In the genomic region with DNA sequence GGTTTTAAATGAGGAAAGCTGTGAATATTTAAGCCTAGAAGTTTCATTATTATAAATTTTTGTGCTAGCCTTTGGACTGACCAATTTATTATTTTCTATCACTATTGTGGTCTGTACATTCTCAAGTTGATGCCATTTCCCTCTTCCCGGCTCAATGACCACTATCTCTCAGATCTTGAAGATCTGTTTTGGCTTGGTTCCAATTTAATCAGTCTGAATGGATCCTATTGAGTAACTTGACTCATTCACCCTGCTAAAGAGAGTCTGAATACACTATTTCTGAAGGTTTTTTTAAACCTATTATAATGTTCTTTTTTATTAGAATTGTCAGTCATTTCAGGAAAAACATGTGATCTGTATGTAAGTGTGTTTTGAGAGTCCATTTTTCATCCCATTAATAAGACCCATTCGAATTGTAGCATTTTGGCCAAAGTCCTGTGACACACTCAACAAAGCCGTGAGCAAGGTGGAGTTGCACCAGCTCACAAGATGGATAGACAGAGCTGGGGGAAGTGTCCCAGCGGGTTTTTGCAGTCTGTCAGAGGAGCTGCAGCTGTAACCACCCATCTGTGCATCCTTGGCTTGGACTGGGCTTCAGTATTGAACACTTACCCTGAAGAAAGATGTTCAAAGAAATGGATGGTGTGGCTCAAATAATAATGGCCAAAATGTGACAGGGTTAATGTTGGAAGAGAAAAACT, we compare ENCODE assay signal across 13 cellular contexts.
A peak's percentile ranks its signal among the peaks of the same experiment; 100 is the strongest.
DNase-seq lines count a peak whose midpoint lies in the region; ATAC-seq, FAIRE-seq and TF ChIP-seq lines count a peak whose summit lies in the region.
"Had no signal": no experiment of that assay in that cellular context is flagged by ENCODE, and none has a peak within 500 bp of the region (broad histone marks: within the 10 kb centered on the region; RNA-seq: fewer than 3 reads in every experiment).

No MANE protein-coding gene starts in this region.

- peak; percentile 33 for FAIRE-seq in GM12892 (lab: Jason Lieb, UNC)

- WGBS in adrenal gland, 4 donors = 72 to 82% (median 78%) methylated on average over 4 of the region's 4 CpGs

- H3K27me3 ChIP-seq in adrenal gland = no peaks in the 10 kb centered on the region
- H3K27me3 ChIP-seq: BLaER1 had no signal

- no peak for TF ChIP-seq POLR2A in GM12892 (IDR thresholded peaks at IDR 0.05; ENCODE audit: low read depth, low read length)
- no peak for TF ChIP-seq POLR2A in adrenal gland (IDR thresholded peaks at IDR 0.05)

- DNase-seq in GM12892 (ENCODE audit: insufficient read length) = no peak
- peak; percentile 81 for DNase-seq in NCI-H1694 treated with DMSO at 0.1 percent for 48 hours (lab: John Stamatoyannopoulos, UW)
- DNase-seq in adrenal gland = no peak
- no peak for DNase-seq in T-helper 2 cell treated with Interferon-gamma antibody and Interleukin-4, amounts not matched to agents 5 μg/mL and 100 μg/mL, for 36 hours (ENCODE audit: low spot score)
- DNase-seq in activated T-helper 1 cell treated with anti-CD3 and anti-CD28 coated beads, Interleukin-12 subunit alpha, Interleukin-12 subunit beta, Interleukin-2, Interleukin-4 antibody, amounts not matched to agents 30 ng/mL and 10 ng/mL and 1 ng/mL, durations not matched to agents 14 hours and 24 hours and 36 hours (ENCODE audit: low spot score) = no peak
- DNase-seq: activated CD4-positive, alpha-beta T cell treated with anti-CD3 and anti-CD28 coated beads, Interleukin-2, amount 50 U/mL, for 1 hour; activated T-cell treated with anti-CD3 and anti-CD28 coated beads, Interleukin-2, amount 50 U/mL, for 48 hours; NK-92 treated with Interleukin-12 subunit alpha and Interleukin-12 subunit beta, amount 100 ng/mL, for 24 hours; Right ventricle myocardium superior; T1000 had no signal

- H3K4me1 Mint-ChIP-seq in nephron = peaks cover 36% of the 10 kb centered on the region
- H3K4me1 Mint-ChIP-seq in T-helper 2 cell treated with Interferon-gamma antibody and Interleukin-4, amounts not matched to agents 5 μg/mL and 100 μg/mL, for 36 hours (ENCODE audit: low read depth) = no peaks in the 10 kb centered on the region
- H3K4me1 Mint-ChIP-seq in activated T-helper 1 cell treated with anti-CD3 and anti-CD28 coated beads, Interleukin-12 subunit alpha, Interleukin-12 subunit beta, Interleukin-2, Interleukin-4 antibody, amounts not matched to agents 30 ng/mL and 10 ng/mL and 1 ng/mL, durations not matched to agents 14 hours and 24 hours and 36 hours (ENCODE audit: low read depth) = no peaks in the 10 kb centered on the region

- H3K4me1 ChIP-seq in adrenal gland (replicated peaks in 1 of 2) = peaks cover 5 to 30% of the 10 kb centered on the region in 2 donors
- H3K4me1 ChIP-seq: BLaER1 had no signal

- peaks cover 0 to 5% (median 0%) of the 10 kb centered on the region in 3 donors for H3K9me3 ChIP-seq in adrenal gland (replicated peaks in 1 of 3)
- H3K9me3 ChIP-seq: BLaER1 had no signal

- H3K36me3 ChIP-seq in adrenal gland (replicated peaks in 1 of 2) = no peaks in the 10 kb centered on the region
- H3K36me3 ChIP-seq: BLaER1 had no signal

- H3K27ac Mint-ChIP-seq in nephron = peak overlapping the region in 2 of 3 experiments; percentile 46 to 67
- no peak overlapping the region for H3K27ac Mint-ChIP-seq in T-helper 2 cell treated with Interferon-gamma antibody and Interleukin-4, amounts not matched to agents 5 μg/mL and 100 μg/mL, for 36 hours
- H3K27ac Mint-ChIP-seq in activated T-helper 1 cell treated with anti-CD3 and anti-CD28 coated beads, Interleukin-12 subunit alpha, Interleukin-12 subunit beta, Interleukin-2, Interleukin-4 antibody, amounts not matched to agents 30 ng/mL and 10 ng/mL and 1 ng/mL, durations not matched to agents 14 hours and 24 hours and 36 hours = no peak overlapping the region

- H3K36me3 Mint-ChIP-seq in nephron (ENCODE audit: low read depth) = no peaks in the 10 kb centered on the region
- H3K36me3 Mint-ChIP-seq in T-helper 2 cell treated with Interferon-gamma antibody and Interleukin-4, amounts not matched to agents 5 μg/mL and 100 μg/mL, for 36 hours (ENCODE audit: low read depth) = no peaks in the 10 kb centered on the region
- no peaks in the 10 kb centered on the region for H3K36me3 Mint-ChIP-seq in activated T-helper 1 cell treated with anti-CD3 and anti-CD28 coated beads, Interleukin-12 subunit alpha, Interleukin-12 subunit beta, Interleukin-2, Interleukin-4 antibody, amounts not matched to agents 30 ng/mL and 10 ng/mL and 1 ng/mL, durations not matched to agents 14 hours and 24 hours and 36 hours (ENCODE audit: low read depth)

- H3K9me3 Mint-ChIP-seq in nephron = no peaks in the 10 kb centered on the region
- H3K9me3 Mint-ChIP-seq in T-helper 2 cell treated with Interferon-gamma antibody and Interleukin-4, amounts not matched to agents 5 μg/mL and 100 μg/mL, for 36 hours = no peaks in the 10 kb centered on the region
- no peaks in the 10 kb centered on the region for H3K9me3 Mint-ChIP-seq in activated T-helper 1 cell treated with anti-CD3 and anti-CD28 coated beads, Interleukin-12 subunit alpha, Interleukin-12 subunit beta, Interleukin-2, Interleukin-4 antibody, amounts not matched to agents 30 ng/mL and 10 ng/mL and 1 ng/mL, durations not matched to agents 14 hours and 24 hours and 36 hours

- no peak for ATAC-seq in HG03432 (IDR thresholded peaks at IDR 0.05; ENCODE audit: unreplicated experiment)

- H3K4me3 ChIP-seq in adrenal gland = no peak overlapping the region
- H3K4me3 ChIP-seq: BLaER1 had no signal

- no peak for TF ChIP-seq CTCF in adrenal gland (IDR thresholded peaks at IDR 0.05)
- no peak for TF ChIP-seq CTCF in nephron (IDR thresholded peaks at IDR 0.05; ENCODE audit: unreplicated experiment in 3 of 3)

- intact Hi-C loops in adrenal gland (cut with DNase I) = no loop called here
- intact Hi-C loops in activated T-helper 1 cell treated with anti-CD3 and anti-CD28 coated beads, Interleukin-12 subunit alpha, Interleukin-12 subunit beta, Interleukin-2, Interleukin-4 antibody, amounts not matched to agents 30 ng/mL and 10 ng/mL and 1 ng/mL, durations not matched to agents 14 hours and 24 hours and 36 hours (cut with micrococcal nuclease) = no loop called here

- no peak overlapping the region for H3K4me3 Mint-ChIP-seq in nephron
- no peak overlapping the region for H3K4me3 Mint-ChIP-seq in T-helper 2 cell treated with Interferon-gamma antibody and Interleukin-4, amounts not matched to agents 5 μg/mL and 100 μg/mL, for 36 hours
- no peak overlapping the region for H3K4me3 Mint-ChIP-seq in activated T-helper 1 cell treated with anti-CD3 and anti-CD28 coated beads, Interleukin-12 subunit alpha, Interleukin-12 subunit beta, Interleukin-2, Interleukin-4 antibody, amounts not matched to agents 30 ng/mL and 10 ng/mL and 1 ng/mL, durations not matched to agents 14 hours and 24 hours and 36 hours

- H3K27ac ChIP-seq in adrenal gland = peak overlapping the region in 3 of 5 donors; percentile 24 to 68 (median 36)
- H3K27ac ChIP-seq: BLaER1 had no signal

- no peaks in the 10 kb centered on the region for H3K27me3 Mint-ChIP-seq in nephron (ENCODE audit: low read depth)
- H3K27me3 Mint-ChIP-seq in T-helper 2 cell treated with Interferon-gamma antibody and Interleukin-4, amounts not matched to agents 5 μg/mL and 100 μg/mL, for 36 hours (ENCODE audit: low read depth) = peaks cover 17% of the 10 kb centered on the region
- peaks cover 15% of the 10 kb centered on the region for H3K27me3 Mint-ChIP-seq in activated T-helper 1 cell treated with anti-CD3 and anti-CD28 coated beads, Interleukin-12 subunit alpha, Interleukin-12 subunit beta, Interleukin-2, Interleukin-4 antibody, amounts not matched to agents 30 ng/mL and 10 ng/mL and 1 ng/mL, durations not matched to agents 14 hours and 24 hours and 36 hours (ENCODE audit: insufficient read depth)

Comparison
In these comparisons a context has a peak if more than half of its experiments do, and no peak if none do; other contexts are left out.
1. H3K27ac Mint-ChIP-seq: peak in nephron (2 of 3); none in T-helper 2 cell treated with Interferon-gamma antibody and Interleukin-4, amounts not matched to agents 5 μg/mL and 100 μg/mL, for 36 hours (single experiment) and activated T-helper 1 cell treated with anti-CD3 and anti-CD28 coated beads, Interleukin-12 subunit alpha, Interleukin-12 subunit beta, Interleukin-2, Interleukin-4 antibody, amounts not matched to agents 30 ng/mL and 10 ng/mL and 1 ng/mL, durations not matched to agents 14 hours and 24 hours and 36 hours (single experiment).